1 cellular context compared by ENCODE assay signal in genomic region chr17:38717139-38717745, GRCh38.
TF ChIP-seq lines count a peak whose summit lies in the region.

No MANE protein-coding gene starts in this region.

TF ChIP-seq in H1, 55 proteins besides CTCF, POLR2A, EP300 and RAD21:
- TF ChIP-seq TAF7 (optimal IDR thresholded peaks at IDR 0.05; ENCODE audit: borderline replicate concordance, low read depth, low read length), result no peak
